25 cellular contexts compared by ENCODE assay signal in the genomic region with DNA sequence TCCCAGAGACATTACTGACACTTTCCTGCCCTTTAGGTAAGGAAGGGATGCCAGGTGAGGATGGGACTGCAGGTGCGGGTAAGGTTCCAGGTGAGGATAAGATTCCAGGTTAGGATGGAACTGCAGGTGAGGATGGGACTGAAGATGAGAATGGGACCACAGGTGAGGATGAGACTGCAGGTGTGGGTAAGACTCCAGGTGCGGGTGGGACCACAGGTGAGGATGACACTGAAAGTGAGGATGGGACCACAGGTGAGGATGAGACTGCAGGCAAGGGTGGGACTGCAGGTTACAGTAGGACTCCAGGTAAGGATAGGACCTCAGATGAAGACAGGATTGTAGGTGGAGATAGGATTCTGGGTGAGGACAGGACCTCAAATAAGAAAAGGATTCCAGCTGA.
"Had no signal": no experiment of that assay in that cellular context is flagged by ENCODE, and none has a peak within 500 bp of the region (broad histone marks: within the 10 kb centered on the region; RNA-seq: fewer than 3 reads in every experiment).

No MANE protein-coding gene starts in this region.

- H3K4me1 Mint-ChIP-seq: activated naive CD8-positive, alpha-beta T cell treated with anti-CD3 and anti-CD28 coated beads, Interleukin-2, amount 50 U/mL, for 24 hours; activated T-helper 17 cell treated with anti-CD3 and anti-CD28 coated beads, Interleukin-2, amount 50 U/mL, for 72 hours; stimulated activated naive B cell treated with anti-CD40 and anti-IgM and Interleukin-4, amounts not matched to agents 10 μg/mL and 1 μg/mL and 100 μg/mL, for 72 hours had no signal

- H3K27me3 ChIP-seq: body of pancreas, SJCRH30 had no signal

- H3K9me3 Mint-ChIP-seq: activated naive CD4-positive, alpha-beta T cell treated with anti-CD3 and anti-CD28 coated beads for 36 hours; activated T-helper 17 cell treated with anti-CD3 and anti-CD28 coated beads, Interleukin-2, amount 50 U/mL, for 72 hours; type B pancreatic cell had no signal

- H3K27ac Mint-ChIP-seq: activated naive CD4-positive, alpha-beta T cell treated with anti-CD3 and anti-CD28 coated beads for 36 hours; activated naive CD8-positive, alpha-beta T cell treated with anti-CD3 and anti-CD28 coated beads, Interleukin-2, amount 50 U/mL, for 24 hours; activated T-helper 17 cell treated with anti-CD3 and anti-CD28 coated beads, Interleukin-2, amount 50 U/mL, for 72 hours; natural killer cell treated with Interleukin-12 subunit alpha and Interleukin-12 subunit beta and Interleukin-15 and Interleukin-18, amount 100 ng/mL, for 72 hours; stimulated activated naive B cell treated with anti-CD40 and anti-IgM and Interleukin-4, amounts not matched to agents 10 μg/mL and 1 μg/mL and 100 μg/mL, for 72 hours; type B pancreatic cell; WTC11 had no signal

- H3K27ac ChIP-seq: body of pancreas, dorsolateral prefrontal cortex, gastrocnemius medialis, left ventricle myocardium inferior, sigmoid colon, SJCRH30, thoracic aorta had no signal

- H3K36me3 Mint-ChIP-seq: natural killer cell treated with Interleukin-12 subunit alpha and Interleukin-12 subunit beta and Interleukin-15 and Interleukin-18, amount 100 ng/mL, for 72 hours; stimulated activated naive B cell treated with anti-CD40 and anti-IgM and Interleukin-4, amounts not matched to agents 10 μg/mL and 1 μg/mL and 100 μg/mL, for 72 hours; type B pancreatic cell; WTC11 had no signal

- H3K4me1 ChIP-seq: body of pancreas, gastrocnemius medialis, left ventricle myocardium inferior, sigmoid colon, SJCRH30 had no signal

- H3K4me3 Mint-ChIP-seq: activated naive CD4-positive, alpha-beta T cell treated with anti-CD3 and anti-CD28 coated beads for 36 hours; activated naive CD8-positive, alpha-beta T cell treated with anti-CD3 and anti-CD28 coated beads, Interleukin-2, amount 50 U/mL, for 24 hours; activated T-helper 17 cell treated with anti-CD3 and anti-CD28 coated beads, Interleukin-2, amount 50 U/mL, for 72 hours; effector memory CD8-positive, alpha-beta T cell; natural killer cell treated with Interleukin-12 subunit alpha and Interleukin-12 subunit beta and Interleukin-15 and Interleukin-18, amount 100 ng/mL, for 72 hours; stimulated activated naive B cell treated with anti-CD40 and anti-IgM and Interleukin-4, amounts not matched to agents 10 μg/mL and 1 μg/mL and 100 μg/mL, for 72 hours; type B pancreatic cell; WTC11 had no signal

- DNase-seq: activated naive CD4-positive, alpha-beta T cell treated with anti-CD3 and anti-CD28 coated beads for 36 hours; activated naive CD8-positive, alpha-beta T cell treated with anti-CD3 and anti-CD28 coated beads, Interleukin-2, amount 50 U/mL, for 24 hours; activated T-cell treated with anti-CD3 and anti-CD28 coated beads, Interleukin-2, amount 50 U/mL, for 1 hour; body of pancreas; caudate nucleus; effector memory CD8-positive, alpha-beta T cell; gastrocnemius medialis; hypothalamus; left ventricle myocardium inferior; mammary epithelial cell; midbrain; nucleus accumbens; sigmoid colon; SJCRH30; stimulated activated CD4-positive, alpha-beta T cell treated with anti-CD3 and anti-CD28 coated beads, Interleukin-2, amount 100 ng/mL, for 48 hours; stimulated activated naive B cell treated with anti-CD40 and anti-IgM and Interleukin-4, amounts not matched to agents 10 μg/mL and 1 μg/mL and 100 μg/mL, for 72 hours; T-helper 9 cell had no signal

- H3K4me3 ChIP-seq: body of pancreas, dorsolateral prefrontal cortex, gastrocnemius medialis, left ventricle myocardium inferior, sigmoid colon, SJCRH30, smooth muscle cell, thoracic aorta had no signal

- H3K36me3 ChIP-seq: gastrocnemius medialis, left ventricle myocardium inferior, sigmoid colon, SJCRH30, thoracic aorta had no signal

- H3K9me3 ChIP-seq: body of pancreas, gastrocnemius medialis, left ventricle myocardium inferior, sigmoid colon, SJCRH30, thoracic aorta had no signal

- ATAC-seq: activated naive CD8-positive, alpha-beta T cell treated with anti-CD3 and anti-CD28 coated beads, Interleukin-2, amount 50 U/mL, for 24 hours; activated T-helper 17 cell treated with anti-CD3 and anti-CD28 coated beads, Interleukin-2, amount 50 U/mL, for 72 hours; body of pancreas; effector memory CD8-positive, alpha-beta T cell; esophagus mucosa; gastrocnemius medialis; natural killer cell treated with Interleukin-12 subunit alpha and Interleukin-12 subunit beta and Interleukin-15 and Interleukin-18, amount 100 ng/mL, for 72 hours; stimulated activated naive B cell treated with anti-CD40 and anti-IgM and Interleukin-4, amounts not matched to agents 10 μg/mL and 1 μg/mL and 100 μg/mL, for 72 hours; WTC11 had no signal
